In genomic region chr19:12117203-12117970, GRCh38 we compare ENCODE assay signal across 15 cellular contexts. TPM values are rescaled to one million over a fixed set of nuclear protein-coding genes. Genes with fewer than 3 reads are reported as not detected.
A peak's percentile ranks its signal among the peaks of the same experiment; 100 is the strongest.
DNase-seq lines count a peak whose midpoint lies in the region; ATAC-seq, FAIRE-seq and TF ChIP-seq lines count a peak whose summit lies in the region.
"Had no signal": no experiment of that assay in that cellular context is flagged by ENCODE, and none has a peak within 500 bp of the region (broad histone marks: within the 10 kb centered on the region; RNA-seq: fewer than 3 reads in every experiment).

No MANE protein-coding gene starts in this region.

- H3K36me3 ChIP-seq in K562 (ENCODE audit: control insufficient read depth, insufficient read depth, low read length) (peaks cover 10% of the 10 kb centered on the region; the same call in 2 of the 3 replicates), HepG2 (replicated peaks in 1 of 2; ENCODE audit: control insufficient read depth in 1 of 2, insufficient read depth in 2 of 2, low read length in 2 of 2) (no peaks in the 10 kb centered on the region; a peak in 1 of 5 replicates)
- H3K36me3 ChIP-seq: HAP-1 had no signal

- in situ Hi-C loops in K562 (cut with MboI) (no loop called here), HepG2 (cut with HindIII; ENCODE audit: extremely low pct_ligation_motif_present, low pct_unique_long_range_greater_than_20kb) (no loop called here)

- CTCF ChIA-PET in K562 (lab: Yijun Ruan, JAX; ENCODE audit: low intra/inter-chr PET ratio) (no interaction called here), HepG2 (lab: Yijun Ruan, JAX; ENCODE audit: low intra/inter-chr PET ratio, low total read pairs) (interaction anchor here (1.2 kb wide), 1 partner anchor 58 kb away, joined by 3 read pairs; no protein-coding TSS in a partner anchor), GM10248 (lab: Yijun Ruan, JAX) (interaction anchor here (1.3 kb wide), 1 partner anchor 15 kb away, joined by 3 read pairs; no protein-coding TSS in a partner anchor)

- H3K9me3 ChIP-seq in K562 (replicated peaks; ENCODE audit: control insufficient read depth, insufficient read depth, low read depth, low read length) = peaks cover 10% of the 10 kb centered on the region
- H3K9me3 ChIP-seq in HepG2 (ENCODE audit: low read length) = no peaks in the 10 kb centered on the region

- 0 out of 4 replicates have a peak overlapping the region, but pooled peaks of 1 of the 2 experiments have one; percentile 9 for H3K9ac ChIP-seq in K562 (ENCODE audit: insufficient read depth in 1 of 2, low read depth in 2 of 2, low read length in 2 of 2)
- H3K9ac ChIP-seq in HepG2 (ENCODE audit: insufficient read depth, low read depth, low read length) = no peak overlapping the region
- H3K9ac ChIP-seq: BLaER1 had no signal

- DNase-seq in left ventricle myocardium superior (no peak), Right ventricle myocardium superior (no peak), K562 (ENCODE audit: extremely low read depth in 1 of 4, low spot score in 3 of 4) (peak in 2 of 4 experiments; percentile 15 to 17), HepG2 (ENCODE audit: low spot score) (peak; percentile 27), GM10248 (ENCODE audit: extremely low spot score) (no peak)
- DNase-seq: 8988T; AML-193; CD4-positive, CD25-positive, alpha-beta regulatory T cell; DMS53; GF-D8 had no signal

- no peak for TF ChIP-seq EP300 in K562 (IDR thresholded peaks at IDR 0.05; ENCODE audit: low read length)
- no peak for TF ChIP-seq EP300 in HepG2 (IDR thresholded peaks at IDR 0.05; ENCODE audit: low read depth in 2 of 2, low read length in 2 of 2)
- TF ChIP-seq EP300 in HepG2 (CRISPR knock-in tag; IDR thresholded peaks at IDR 0.05; ENCODE audit: borderline replicate concordance) = no peak

- TF ChIP-seq CTCF in K562 (IDR thresholded peaks at IDR 0.05 in 2 of 3, conservative IDR thresholded peaks at IDR 0.05 in 1 of 3; ENCODE audit: insufficient read depth in 2 of 3, low read depth in 1 of 3, low read length in 3 of 3) (peak in 1 of 3 experiments; percentile 49; a peak in 2 of 6 replicates), HepG2 (CRISPR knock-in tag; IDR thresholded peaks at IDR 0.05) (peak; percentile 51), GM10248 (IDR thresholded peaks at IDR 0.05; ENCODE audit: control extremely low read depth, extremely low read depth, low read depth, missing control alignments) (no peak)

- H2AFZ ChIP-seq in K562 (ENCODE audit: low read depth, low read length) = no peak overlapping the region
- no peak overlapping the region for H2AFZ ChIP-seq in HepG2 (ENCODE audit: low read length)

- H3K27ac ChIP-seq in K562 (ENCODE audit: extremely low read depth, low read depth, low read length) (no peak overlapping the region), HepG2 (ENCODE audit: extremely low read length, insufficient read depth, low read length) (no peak overlapping the region)
- H3K27ac ChIP-seq: BLaER1, HL-60 had no signal

- H3K27me3 ChIP-seq in K562 (ENCODE audit: control insufficient read depth in 2 of 2, insufficient read depth in 2 of 2, low read length in 2 of 2) = no peaks in the 10 kb centered on the region
- H3K27me3 ChIP-seq in HepG2 (ENCODE audit: control insufficient read depth in 1 of 2, insufficient read depth in 2 of 2, low read length in 2 of 2) = no peaks in the 10 kb centered on the region
- H3K27me3 ChIP-seq: BLaER1 had no signal

- H3K79me2 ChIP-seq in K562 (ENCODE audit: control insufficient read depth, insufficient read depth, low read length) = no peaks in the 10 kb centered on the region
- H3K79me2 ChIP-seq in HepG2 (ENCODE audit: insufficient read depth, low read length) = no peaks in the 10 kb centered on the region

- H4K20me1 ChIP-seq in K562 (replicated peaks; ENCODE audit: control insufficient read depth, insufficient read depth, low read length) (no peaks in the 10 kb centered on the region), HepG2 (ENCODE audit: insufficient read depth, low read length) (no peaks in the 10 kb centered on the region)
- H4K20me1 ChIP-seq: BLaER1 had no signal

- H3K4me2 ChIP-seq in K562 (ENCODE audit: insufficient read depth, low read length) (no peak overlapping the region), HepG2 (ENCODE audit: low read depth, low read length) (peak overlapping the region; percentile 57)
- H3K4me2 ChIP-seq: BLaER1 had no signal

- WGBS in K562 (ENCODE audit: insufficient coverage, low coverage, missing lambda C conversion rate) = 58% methylated on average over 24 of the region's 33 CpGs
- WGBS in HepG2 (ENCODE audit: low lambda C conversion rate) = 69% methylated on average over 28 of the region's 33 CpGs

- intact Hi-C loops in left ventricle myocardium superior (cut with micrococcal nuclease) (no loop called here), Right ventricle myocardium superior (cut with DNase I) (no loop called here), K562 (cut with micrococcal nuclease) (no loop called here), HepG2 (cut with micrococcal nuclease; ENCODE audit: unreplicated experiment) (no loop called here)

- FAIRE-seq in K562 (lab: Jason Lieb, UNC) (no peak), HepG2 (lab: Jason Lieb, UNC) (no peak)

- BruUV-seq in K562 (replicated peaks; lab: Mats Ljungman, UMichigan) = no TSS peak
- BruUV-seq in HepG2 (replicated peaks; lab: Mats Ljungman, UMichigan) = no TSS peak

- TF ChIP-seq POLR2A in K562 (conservative IDR thresholded peaks at IDR 0.05) (no peak), HepG2 (IDR thresholded peaks at IDR 0.05; ENCODE audit: insufficient read depth in 1 of 2, low read depth in 2 of 2, low read length in 2 of 2) (no peak)

- H3K9me1 ChIP-seq in K562 (ENCODE audit: control insufficient read depth, insufficient read depth, low read length) = no peaks in the 10 kb centered on the region

- H3K4me3 ChIP-seq in K562 = no peak overlapping the region
- peak overlapping the region in 2 of 3 experiments; percentile 39 to 58; a peak in 3 of 6 replicates for H3K4me3 ChIP-seq in HepG2 (replicated peaks in 1 of 3; ENCODE audit: insufficient read depth in 1 of 3, low read depth in 2 of 3, low read length in 3 of 3)
- H3K4me3 ChIP-seq: BLaER1, HAP-1 had no signal

- H3K4me1 ChIP-seq in K562 (replicated peaks in 1 of 2; ENCODE audit: control insufficient read depth in 2 of 2, insufficient read depth in 2 of 2, low read length in 2 of 2) (peaks cover 0 to 5% of the 10 kb centered on the region in 2 experiments; a peak in 2 of 5 replicates), HepG2 (ENCODE audit: insufficient read depth, low read length) (peaks cover 30% of the 10 kb centered on the region)
- H3K4me1 ChIP-seq: BLaER1, HAP-1 had no signal

- TF ChIP-seq RAD21 in K562 (CRISPR knock-in tag; conservative IDR thresholded peaks at IDR 0.05 in 1 of 2, IDR thresholded peaks at IDR 0.05 in 1 of 2) (no peak), HepG2 (CRISPR knock-in tag; IDR thresholded peaks at IDR 0.05) (peak; percentile 24; the same call in 1 of the 2 replicates)

- POLR2A ChIA-PET in K562 (lab: Yijun Ruan, JAX) (interaction anchor here (0.6 to 0.7 kb wide), 3 partner anchors 135 to 700 kb away, joined by 3 to 4 read pairs (median 3); no protein-coding TSS in a partner anchor), HepG2 (lab: Yijun Ruan, JAX) (interaction anchor here (0.5 to 1.2 kb wide), 2 partner anchors 28 to 47 kb away, joined by 3 to 4 read pairs; no protein-coding TSS in a partner anchor), GM10248 (lab: Yijun Ruan, JAX) (no interaction called here)

- ATAC-seq in left ventricle myocardium superior (peak; percentile 45), Right ventricle myocardium superior (ENCODE audit: poor library complexity) (no peak), K562 (peak; percentile 47), HepG2 (peak; percentile 80), HG03159 (IDR thresholded peaks at IDR 0.05; ENCODE audit: unreplicated experiment) (no peak), GM18909 (IDR thresholded peaks at IDR 0.05; ENCODE audit: poor library complexity, unreplicated experiment) (no peak)

RNA-seq across cellular contexts. Expression of gene ZNF20, which starts 22.8 kb away (rescaled TPM):
- total RNA-seq in left ventricle myocardium superior (1.8 TPM), Right ventricle myocardium superior (0.97 TPM), K562 (2014; rRNA removed) (1.2 and 2.2 TPM in 2 replicates), K562 (2014; rRNA removed; fragmentation: Illumina TruSeq; extraction: Trizol) (3.1 and 3.3 TPM in 2 replicates), K562 (2015; rRNA removed; fragmentation: Illumina TruSeq; extraction: Trizol) (3.7 and 4.1 TPM in 2 replicates), K562 (2021) (1.7 and 3.2 TPM in 2 replicates), HepG2 (2016; rRNA removed; fragmentation: Illumina TruSeq; extraction: Trizol) (8.0 and 9.7 TPM in 2 replicates)
- 5.6 and 8.3 TPM in 2 replicates for total RNA-seq in K562 (2011; cell fraction: chromatin; rRNA removed; ENCODE audit: low replicate concordance)
- 6.7 and 7.5 TPM in 2 replicates for total RNA-seq in K562 (2011; cell fraction: nucleolus; rRNA removed)
- 6.6 and 6.7 TPM in 2 replicates for total RNA-seq in K562 (2011; cell fraction: nucleoplasm; rRNA removed)
- polyA plus RNA-seq in K562 (2011; rRNA removed) (1.7 and 2.4 TPM in 2 replicates), K562 (2014; fragmentation: Illumina TruSeq; extraction: Trizol) (1.3 and 1.4 TPM in 2 replicates), K562 (2014; fragmentation: Nextera tagmentation; extraction: Ambion mirVana) (1 to 10 TPM; 3.3 to 3.4 TPM), K562 (2014; rRNA removed) (1.7 and 2.7 TPM in 2 replicates), HepG2 (2011; rRNA removed) (1.6 and 2.1 TPM in 2 replicates)
- polyA plus RNA-seq in K562 (2011; cell fraction: cytosol; rRNA removed) = 0.40 and 0.65 TPM in 2 replicates
- polyA plus RNA-seq in K562 (2011; cell fraction: nucleus; rRNA removed) = 1.4 and 1.5 TPM in 2 replicates
- 2.1 and 3.4 TPM in 2 replicates for polyA plus RNA-seq in K562 (2012)
- 3.3 and 3.8 TPM in 2 replicates for polyA minus RNA-seq in K562 (2011; rRNA and poly(A)+ RNA removed)
- 1.1 and 1.2 TPM in 2 replicates for polyA minus RNA-seq in K562 (2011; cell fraction: cytosol; rRNA and poly(A)+ RNA removed)
- polyA minus RNA-seq in K562 (2011; cell fraction: nucleus; rRNA and poly(A)+ RNA removed) = 2.7 and 3.9 TPM in 2 replicates
- total RNA-seq in HepG2 (2016; cell fraction: cytosol; rRNA removed; fragmentation: Illumina TruSeq; extraction: Trizol; ENCODE audit: low read depth) = 2.7 and 3.1 TPM in 2 replicates
- 5.1 and 6.9 TPM in 2 replicates for total RNA-seq in HepG2 (2016; cell fraction: insoluble cytoplasmic fraction; rRNA removed; fragmentation: Illumina TruSeq; extraction: Trizol)
- total RNA-seq in HepG2 (2016; cell fraction: membrane; rRNA removed; fragmentation: Illumina TruSeq; extraction: Trizol) = 3.9 and 4.1 TPM in 2 replicates
- 8.4 and 11.2 TPM in 2 replicates for total RNA-seq in HepG2 (2016; cell fraction: nucleus; rRNA removed; fragmentation: Illumina TruSeq; extraction: Trizol)
- 0.81 and 1.1 TPM in 2 replicates for polyA plus RNA-seq in HepG2 (2011; cell fraction: cytosol; rRNA removed)
- polyA plus RNA-seq in HepG2 (2011; cell fraction: nucleus; rRNA removed) = 1.2 and 2.1 TPM in 2 replicates
- 0.87 and 2.7 TPM in 2 replicates for polyA plus RNA-seq in HepG2 (2012)
- 1.1 and 1.2 TPM in 2 replicates for polyA plus RNA-seq in HepG2 (2016; cell fraction: cytosol; fragmentation: Illumina TruSeq; extraction: Trizol; ENCODE audit: low read depth)
- polyA plus RNA-seq in HepG2 (2016; cell fraction: insoluble cytoplasmic fraction; fragmentation: Illumina TruSeq; extraction: Trizol; ENCODE audit: low read depth) = 3.1 and 3.2 TPM in 2 replicates
- polyA plus RNA-seq in HepG2 (2016; cell fraction: membrane; fragmentation: Illumina TruSeq; extraction: Trizol; ENCODE audit: low read depth) = 0.98 and 1.8 TPM in 2 replicates
- 1.9 and 6.8 TPM in 2 replicates for polyA plus RNA-seq in HepG2 (2016; cell fraction: nucleus; fragmentation: Illumina TruSeq; extraction: Trizol; ENCODE audit: insufficient read depth, low read depth)
- polyA minus RNA-seq in HepG2 (2011; rRNA and poly(A)+ RNA removed; ENCODE audit: low replicate concordance) = 0.44 and 2.9 TPM in 2 replicates
- 3.0 and 3.2 TPM in 2 replicates for polyA minus RNA-seq in HepG2 (2011; cell fraction: cytosol; rRNA and poly(A)+ RNA removed)
- 5.0 and 6.2 TPM in 2 replicates for polyA minus RNA-seq in HepG2 (2011; cell fraction: nucleus; rRNA and poly(A)+ RNA removed)

RNA-seq across cellular contexts. Expression of gene ZNF625, which starts 39.1 kb away (rescaled TPM):
- total RNA-seq in left ventricle myocardium superior (2.9 TPM), Right ventricle myocardium superior (3.2 TPM), K562 (2014; rRNA removed) (not detected in 2 replicates), K562 (2014; rRNA removed; fragmentation: Illumina TruSeq; extraction: Trizol) (0.07 TPM in 1 of 2 replicates, not detected in the other), K562 (2015; rRNA removed; fragmentation: Illumina TruSeq; extraction: Trizol) (not detected in 2 replicates), K562 (2021) (0.09 and 0.13 TPM in 2 replicates), HepG2 (2016; rRNA removed; fragmentation: Illumina TruSeq; extraction: Trizol) (12.2 and 17.7 TPM in 2 replicates)
- not detected in 2 replicates for total RNA-seq in K562 (2011; cell fraction: chromatin; rRNA removed; ENCODE audit: low replicate concordance)
- total RNA-seq in K562 (2011; cell fraction: nucleolus; rRNA removed) = not detected in 2 replicates
- total RNA-seq in K562 (2011; cell fraction: nucleoplasm; rRNA removed) = not detected in 2 replicates
- polyA plus RNA-seq in K562 (2011; rRNA removed) (not detected in 2 replicates), K562 (2014; fragmentation: Illumina TruSeq; extraction: Trizol) (not detected in 2 replicates), K562 (2014; fragmentation: Nextera tagmentation; extraction: Ambion mirVana) (not detected), K562 (2014; rRNA removed) (not detected in 2 replicates), HepG2 (2011; rRNA removed) (1.7 and 1.8 TPM in 2 replicates)
- polyA plus RNA-seq in K562 (2011; cell fraction: cytosol; rRNA removed) = not detected in 2 replicates
- polyA plus RNA-seq in K562 (2011; cell fraction: nucleus; rRNA removed) = not detected in 2 replicates
- polyA plus RNA-seq in K562 (2012) = 0.07 TPM in 1 of 2 replicates, not detected in the other
- polyA minus RNA-seq in K562 (2011; rRNA and poly(A)+ RNA removed) = not detected in 2 replicates
- polyA minus RNA-seq in K562 (2011; cell fraction: cytosol; rRNA and poly(A)+ RNA removed) = not detected in 2 replicates
- not detected in 2 replicates for polyA minus RNA-seq in K562 (2011; cell fraction: nucleus; rRNA and poly(A)+ RNA removed)
- total RNA-seq in HepG2 (2016; cell fraction: cytosol; rRNA removed; fragmentation: Illumina TruSeq; extraction: Trizol; ENCODE audit: low read depth) = 4.0 and 5.6 TPM in 2 replicates
- 12.8 and 16.1 TPM in 2 replicates for total RNA-seq in HepG2 (2016; cell fraction: insoluble cytoplasmic fraction; rRNA removed; fragmentation: Illumina TruSeq; extraction: Trizol)
- 8.5 and 10.2 TPM in 2 replicates for total RNA-seq in HepG2 (2016; cell fraction: membrane; rRNA removed; fragmentation: Illumina TruSeq; extraction: Trizol)
- 11.3 and 11.7 TPM in 2 replicates for total RNA-seq in HepG2 (2016; cell fraction: nucleus; rRNA removed; fragmentation: Illumina TruSeq; extraction: Trizol)
- polyA plus RNA-seq in HepG2 (2011; cell fraction: cytosol; rRNA removed) = 0.75 and 1.1 TPM in 2 replicates
- 0.80 and 1.6 TPM in 2 replicates for polyA plus RNA-seq in HepG2 (2011; cell fraction: nucleus; rRNA removed)
- 0.97 and 2.8 TPM in 2 replicates for polyA plus RNA-seq in HepG2 (2012)
- polyA plus RNA-seq in HepG2 (2016; cell fraction: cytosol; fragmentation: Illumina TruSeq; extraction: Trizol; ENCODE audit: low read depth) = 0.83 and 0.84 TPM in 2 replicates
- 4.9 and 5.1 TPM in 2 replicates for polyA plus RNA-seq in HepG2 (2016; cell fraction: insoluble cytoplasmic fraction; fragmentation: Illumina TruSeq; extraction: Trizol; ENCODE audit: low read depth)
- polyA plus RNA-seq in HepG2 (2016; cell fraction: membrane; fragmentation: Illumina TruSeq; extraction: Trizol; ENCODE audit: low read depth) = 0.44 and 2.1 TPM in 2 replicates
- polyA plus RNA-seq in HepG2 (2016; cell fraction: nucleus; fragmentation: Illumina TruSeq; extraction: Trizol; ENCODE audit: insufficient read depth, low read depth) = 6.4 and 8.2 TPM in 2 replicates
- 2.5 TPM in 1 of 2 replicates, not detected in the other for polyA minus RNA-seq in HepG2 (2011; rRNA and poly(A)+ RNA removed; ENCODE audit: low replicate concordance)
- 4.0 and 5.1 TPM in 2 replicates for polyA minus RNA-seq in HepG2 (2011; cell fraction: cytosol; rRNA and poly(A)+ RNA removed)
- polyA minus RNA-seq in HepG2 (2011; cell fraction: nucleus; rRNA and poly(A)+ RNA removed) = 6.4 and 11.6 TPM in 2 replicates

RNA-seq across cellular contexts. Expression of gene ZNF136, which starts 45.5 kb away (rescaled TPM):
- total RNA-seq in left ventricle myocardium superior (5.0 TPM), Right ventricle myocardium superior (4.2 TPM), K562 (2014; rRNA removed) (3.5 and 4.5 TPM in 2 replicates), K562 (2014; rRNA removed; fragmentation: Illumina TruSeq; extraction: Trizol) (4.2 and 5.1 TPM in 2 replicates), K562 (2015; rRNA removed; fragmentation: Illumina TruSeq; extraction: Trizol) (4.1 and 5.3 TPM in 2 replicates), K562 (2021) (2.4 and 2.7 TPM in 2 replicates), HepG2 (2016; rRNA removed; fragmentation: Illumina TruSeq; extraction: Trizol) (10.2 and 16.6 TPM in 2 replicates)
- 10.0 and 17.9 TPM in 2 replicates for total RNA-seq in K562 (2011; cell fraction: chromatin; rRNA removed; ENCODE audit: low replicate concordance)
- 6.3 TPM in 2 replicates for total RNA-seq in K562 (2011; cell fraction: nucleolus; rRNA removed)
- total RNA-seq in K562 (2011; cell fraction: nucleoplasm; rRNA removed) = 11.4 and 11.9 TPM in 2 replicates
- polyA plus RNA-seq in K562 (2011; rRNA removed) (2.9 and 4.5 TPM in 2 replicates), K562 (2014; fragmentation: Illumina TruSeq; extraction: Trizol) (3.1 and 3.4 TPM in 2 replicates), K562 (2014; fragmentation: Nextera tagmentation; extraction: Ambion mirVana) (1 to 10 TPM; 1.0 to 2.5 TPM), K562 (2014; rRNA removed) (2.9 and 4.1 TPM in 2 replicates), HepG2 (2011; rRNA removed) (1.8 and 2.5 TPM in 2 replicates)
- polyA plus RNA-seq in K562 (2011; cell fraction: cytosol; rRNA removed) = 0.49 and 0.86 TPM in 2 replicates
- polyA plus RNA-seq in K562 (2011; cell fraction: nucleus; rRNA removed) = 1.3 and 2.2 TPM in 2 replicates
- 2.6 and 2.9 TPM in 2 replicates for polyA plus RNA-seq in K562 (2012)
- polyA minus RNA-seq in K562 (2011; rRNA and poly(A)+ RNA removed) = 5.5 and 5.8 TPM in 2 replicates
- 2.0 and 2.2 TPM in 2 replicates for polyA minus RNA-seq in K562 (2011; cell fraction: cytosol; rRNA and poly(A)+ RNA removed)
- 1.6 and 2.6 TPM in 2 replicates for polyA minus RNA-seq in K562 (2011; cell fraction: nucleus; rRNA and poly(A)+ RNA removed)
- 0.91 and 1.9 TPM in 2 replicates for total RNA-seq in HepG2 (2016; cell fraction: cytosol; rRNA removed; fragmentation: Illumina TruSeq; extraction: Trizol; ENCODE audit: low read depth)
- total RNA-seq in HepG2 (2016; cell fraction: insoluble cytoplasmic fraction; rRNA removed; fragmentation: Illumina TruSeq; extraction: Trizol) = 9.2 and 18.5 TPM in 2 replicates
- total RNA-seq in HepG2 (2016; cell fraction: membrane; rRNA removed; fragmentation: Illumina TruSeq; extraction: Trizol) = 4.5 and 5.0 TPM in 2 replicates
- 8.1 and 11.9 TPM in 2 replicates for total RNA-seq in HepG2 (2016; cell fraction: nucleus; rRNA removed; fragmentation: Illumina TruSeq; extraction: Trizol)
- polyA plus RNA-seq in HepG2 (2011; cell fraction: cytosol; rRNA removed) = 0.97 and 1.4 TPM in 2 replicates
- polyA plus RNA-seq in HepG2 (2011; cell fraction: nucleus; rRNA removed) = 1.2 and 1.5 TPM in 2 replicates
- polyA plus RNA-seq in HepG2 (2012) = 2.4 and 4.4 TPM in 2 replicates
- polyA plus RNA-seq in HepG2 (2016; cell fraction: cytosol; fragmentation: Illumina TruSeq; extraction: Trizol; ENCODE audit: low read depth) = 0.11 and 0.18 TPM in 2 replicates
- polyA plus RNA-seq in HepG2 (2016; cell fraction: insoluble cytoplasmic fraction; fragmentation: Illumina TruSeq; extraction: Trizol; ENCODE audit: low read depth) = 6.4 and 8.7 TPM in 2 replicates
- polyA plus RNA-seq in HepG2 (2016; cell fraction: membrane; fragmentation: Illumina TruSeq; extraction: Trizol; ENCODE audit: low read depth) = 0.77 and 0.81 TPM in 2 replicates
- polyA plus RNA-seq in HepG2 (2016; cell fraction: nucleus; fragmentation: Illumina TruSeq; extraction: Trizol; ENCODE audit: insufficient read depth, low read depth) = 7.5 and 9.6 TPM in 2 replicates
- polyA minus RNA-seq in HepG2 (2011; rRNA and poly(A)+ RNA removed; ENCODE audit: low replicate concordance) = 1.7 and 2.6 TPM in 2 replicates
- polyA minus RNA-seq in HepG2 (2011; cell fraction: cytosol; rRNA and poly(A)+ RNA removed) = 4.0 and 4.6 TPM in 2 replicates
- polyA minus RNA-seq in HepG2 (2011; cell fraction: nucleus; rRNA and poly(A)+ RNA removed) = 12.9 and 13.3 TPM in 2 replicates

RNA-seq across cellular contexts. Expression of gene ZNF844, which starts 52.9 kb away (rescaled TPM):
- total RNA-seq in left ventricle myocardium superior (14.9 TPM), Right ventricle myocardium superior (12.4 TPM), K562 (2014; rRNA removed) (2.0 TPM in 2 replicates), K562 (2014; rRNA removed; fragmentation: Illumina TruSeq; extraction: Trizol) (4.5 and 4.7 TPM in 2 replicates), K562 (2015; rRNA removed; fragmentation: Illumina TruSeq; extraction: Trizol) (2.2 TPM in 2 replicates), K562 (2021) (2.9 and 3.4 TPM in 2 replicates), HepG2 (2016; rRNA removed; fragmentation: Illumina TruSeq; extraction: Trizol) (3.2 and 6.0 TPM in 2 replicates)
- total RNA-seq in K562 (2011; cell fraction: chromatin; rRNA removed; ENCODE audit: low replicate concordance) = 6.4 and 24.9 TPM in 2 replicates
- 5.0 and 5.5 TPM in 2 replicates for total RNA-seq in K562 (2011; cell fraction: nucleolus; rRNA removed)
- total RNA-seq in K562 (2011; cell fraction: nucleoplasm; rRNA removed) = 7.2 and 7.9 TPM in 2 replicates
- polyA plus RNA-seq in K562 (2011; rRNA removed) (0.55 and 4.5 TPM in 2 replicates), K562 (2014; fragmentation: Illumina TruSeq; extraction: Trizol) (2.3 and 2.7 TPM in 2 replicates), K562 (2014; fragmentation: Nextera tagmentation; extraction: Ambion mirVana) (1 to 10 TPM in 1 of 2 experiments, under 1 TPM in 1; 0.80 to 1.1 TPM), K562 (2014; rRNA removed) (0.98 and 1.5 TPM in 2 replicates), HepG2 (2011; rRNA removed) (0.90 and 1.0 TPM in 2 replicates)
- polyA plus RNA-seq in K562 (2011; cell fraction: cytosol; rRNA removed) = 0.12 and 1.1 TPM in 2 replicates
- polyA plus RNA-seq in K562 (2011; cell fraction: nucleus; rRNA removed) = 0.38 and 1.6 TPM in 2 replicates
- polyA plus RNA-seq in K562 (2012) = 1.2 and 2.4 TPM in 2 replicates
- polyA minus RNA-seq in K562 (2011; rRNA and poly(A)+ RNA removed) = 1.0 and 7.4 TPM in 2 replicates
- 0.18 and 3.8 TPM in 2 replicates for polyA minus RNA-seq in K562 (2011; cell fraction: cytosol; rRNA and poly(A)+ RNA removed)
- polyA minus RNA-seq in K562 (2011; cell fraction: nucleus; rRNA and poly(A)+ RNA removed) = 0.78 and 3.2 TPM in 2 replicates
- 0.40 and 0.44 TPM in 2 replicates for total RNA-seq in HepG2 (2016; cell fraction: cytosol; rRNA removed; fragmentation: Illumina TruSeq; extraction: Trizol; ENCODE audit: low read depth)
- 3.6 and 4.1 TPM in 2 replicates for total RNA-seq in HepG2 (2016; cell fraction: insoluble cytoplasmic fraction; rRNA removed; fragmentation: Illumina TruSeq; extraction: Trizol)
- total RNA-seq in HepG2 (2016; cell fraction: membrane; rRNA removed; fragmentation: Illumina TruSeq; extraction: Trizol) = 1.1 and 1.6 TPM in 2 replicates
- total RNA-seq in HepG2 (2016; cell fraction: nucleus; rRNA removed; fragmentation: Illumina TruSeq; extraction: Trizol) = 3.7 and 4.7 TPM in 2 replicates
- polyA plus RNA-seq in HepG2 (2011; cell fraction: cytosol; rRNA removed) = 0.48 and 0.69 TPM in 2 replicates
- 0.95 and 1.3 TPM in 2 replicates for polyA plus RNA-seq in HepG2 (2011; cell fraction: nucleus; rRNA removed)
- polyA plus RNA-seq in HepG2 (2012) = 0.86 and 0.88 TPM in 2 replicates
- polyA plus RNA-seq in HepG2 (2016; cell fraction: cytosol; fragmentation: Illumina TruSeq; extraction: Trizol; ENCODE audit: low read depth) = 0.11 and 0.16 TPM in 2 replicates
- 1.7 and 1.9 TPM in 2 replicates for polyA plus RNA-seq in HepG2 (2016; cell fraction: insoluble cytoplasmic fraction; fragmentation: Illumina TruSeq; extraction: Trizol; ENCODE audit: low read depth)
- 0.32 and 0.49 TPM in 2 replicates for polyA plus RNA-seq in HepG2 (2016; cell fraction: membrane; fragmentation: Illumina TruSeq; extraction: Trizol; ENCODE audit: low read depth)
- polyA plus RNA-seq in HepG2 (2016; cell fraction: nucleus; fragmentation: Illumina TruSeq; extraction: Trizol; ENCODE audit: insufficient read depth, low read depth) = 3.0 and 3.1 TPM in 2 replicates
- polyA minus RNA-seq in HepG2 (2011; rRNA and poly(A)+ RNA removed; ENCODE audit: low replicate concordance) = 0.02 and 2.0 TPM in 2 replicates
- polyA minus RNA-seq in HepG2 (2011; cell fraction: cytosol; rRNA and poly(A)+ RNA removed) = 1.2 TPM in 2 replicates
- 5.0 and 6.2 TPM in 2 replicates for polyA minus RNA-seq in HepG2 (2011; cell fraction: nucleus; rRNA and poly(A)+ RNA removed)

Comparison
In these comparisons a context has a peak if more than half of its experiments do, and no peak if none do; other contexts are left out.
1. ATAC-seq: peak in left ventricle myocardium superior (single experiment), K562 (single experiment) and HepG2 (single experiment); none in Right ventricle myocardium superior (single experiment), HG03159 (single experiment) and GM18909 (single experiment).